10 cellular contexts compared by ENCODE assay signal in genomic region chr5:143350790-143351603, GRCh38. TPM values are rescaled to one million over a fixed set of nuclear protein-coding genes. Genes with fewer than 3 reads are reported as not detected.
DNase-seq lines count a peak whose midpoint lies in the region; ATAC-seq and TF ChIP-seq lines count a peak whose summit lies in the region.
"Had no signal": no experiment of that assay in that cellular context is flagged by ENCODE, and none has a peak within 500 bp of the region (broad histone marks: within the 10 kb centered on the region; RNA-seq: fewer than 3 reads in every experiment).

No MANE protein-coding gene starts in this region.

- ATAC-seq in activated naive CD4-positive, alpha-beta T cell treated with anti-CD3 and anti-CD28 coated beads, Interleukin-2, amount 50 U/mL, for 72 hours: peak; percentile 89 to 92

- no peak for TF ChIP-seq CTCF in transverse colon (IDR thresholded peaks at IDR 0.05)

- no peaks in the 10 kb centered on the region for H3K9me3 Mint-ChIP-seq in activated naive CD4-positive, alpha-beta T cell treated with anti-CD3 and anti-CD28 coated beads, Interleukin-2, amount 50 U/mL, for 72 hours

- peaks cover 0 to 4% of the 10 kb centered on the region in 2 donors for H3K36me3 Mint-ChIP-seq in activated naive CD4-positive, alpha-beta T cell treated with anti-CD3 and anti-CD28 coated beads, Interleukin-2, amount 50 U/mL, for 72 hours

- H3K4me3 ChIP-seq in thymus (ENCODE audit: low read length): no peak overlapping the region
- no peak overlapping the region for H3K4me3 ChIP-seq in transverse colon

- H3K9me3 ChIP-seq in thymus (ENCODE audit: control insufficient read depth): no peaks in the 10 kb centered on the region
- no peaks in the 10 kb centered on the region for H3K9me3 ChIP-seq in transverse colon

- H3K4me1 ChIP-seq in thymus (ENCODE audit: control insufficient read depth, insufficient read depth, low read length): peaks cover 37% of the 10 kb centered on the region
- peaks cover 22 to 76% (median 32%) of the 10 kb centered on the region in 4 donors for H3K4me1 ChIP-seq in transverse colon

- no peaks in the 10 kb centered on the region for H3K36me3 ChIP-seq in thymus (ENCODE audit: control insufficient read depth, insufficient read depth)
- no peaks in the 10 kb centered on the region for H3K36me3 ChIP-seq in transverse colon

- no peak for TF ChIP-seq POLR2A in transverse colon (IDR thresholded peaks at IDR 0.05)

- peak overlapping the region; percentile 18 for H3K27ac ChIP-seq in thymus (ENCODE audit: low read depth)
- peak overlapping the region in 1 of 4 donors; percentile 26 for H3K27ac ChIP-seq in transverse colon

- WGBS in thymus: 97% methylated on average over 3 of the region's 3 CpGs
- 67 to 76% methylated on average over 3 of the region's 3 CpGs for WGBS in transverse colon (ENCODE audit: low coverage in 1 of 2), 2 donors

- no peak for TF ChIP-seq EP300 in transverse colon (IDR thresholded peaks at IDR 0.05; ENCODE audit: low read depth)

- H3K27me3 ChIP-seq in thymus (ENCODE audit: control insufficient read depth, insufficient read depth): no peaks in the 10 kb centered on the region
- H3K27me3 ChIP-seq in transverse colon: no peaks in the 10 kb centered on the region

- no peak overlapping the region for H3K27ac Mint-ChIP-seq in activated naive CD4-positive, alpha-beta T cell treated with anti-CD3 and anti-CD28 coated beads, Interleukin-2, amount 50 U/mL, for 72 hours

- in situ Hi-C loops in transverse colon (cut with MboI; ENCODE audit: low pct_ligation_motif_present in 1 of 4, low pct_unique_long_range_greater_than_20kb in 1 of 4, low sequenced_read_pairs in 3 of 4): no loop called here

- DNase-seq in activated naive CD4-positive, alpha-beta T cell treated with anti-CD3 and anti-CD28 coated beads, Interleukin-2, amount 50 U/mL, for 72 hours (ENCODE audit: low spot score in 2 of 2): peak in 1 of 2 donors; percentile 11
- no peak for DNase-seq in activated naive CD4-positive, alpha-beta T cell treated with anti-CD3 and anti-CD28 coated beads, Interleukin-2, amount 50 U/mL, for 16 hours
- DNase-seq in MV-4-11 (lab: John Stamatoyannopoulos, UW): peak; percentile 89
- DNase-seq in fibroblast of peridontal ligament (ENCODE audit: extremely low read depth): peak; percentile 83
- DNase-seq in transverse colon: no peak
- DNase-seq in HuH-7 (ENCODE audit: low spot score): no peak
- no peak for DNase-seq in DMS79 treated with DMSO at 0.1 percent for 48 hours (lab: John Stamatoyannopoulos, UW)
- DNase-seq: activated CD4-positive, CD25-positive, alpha-beta regulatory T cell; stimulated activated CD4-positive, alpha-beta T cell treated with anti-CD3 and anti-CD28 coated beads, Interleukin-2, amount 100 ng/mL, for 48 hours had no signal

- intact Hi-C loops in transverse colon (cut with DNase I; ENCODE audit: low total_unique reads): no loop called here

RNA-seq across cellular contexts. Expression of gene NR3C1, which starts 52.5 kb away (rescaled TPM):
- 10 to 100 TPM; 39.5 to 43.6 TPM for total RNA-seq in activated naive CD4-positive, alpha-beta T cell treated with anti-CD3 and anti-CD28 coated beads, Interleukin-2, amount 50 U/mL, for 72 hours
- 62.3 TPM for polyA plus RNA-seq in thymus
- 10 to 100 TPM in 3 of 4 donors, 1 to 10 TPM in 1; 8.4 to 37.7 (median 30.3) TPM for total RNA-seq in transverse colon

Comparison
In these comparisons a context has a peak if more than half of its experiments do, and no peak if none do; other contexts are left out.
1. DNase-seq: peak in MV-4-11 (single experiment) and fibroblast of peridontal ligament (single experiment); none in activated naive CD4-positive, alpha-beta T cell treated with anti-CD3 and anti-CD28 coated beads, Interleukin-2, amount 50 U/mL, for 16 hours (single experiment), transverse colon (single experiment), HuH-7 (single experiment) and DMS79 treated with DMSO at 0.1 percent for 48 hours (single experiment).